Comparison of ENCODE assay signal across 27 cellular contexts in genomic region chr6:13024616-13025015, GRCh38.
"Had no signal": no experiment of that assay in that cellular context is flagged by ENCODE, and none has a peak within 500 bp of the region (broad histone marks: within the 10 kb centered on the region; RNA-seq: fewer than 3 reads in every experiment).

No MANE protein-coding gene starts in this region.

- H3K9me3 ChIP-seq: body of pancreas, esophagus squamous epithelium, gastroesophageal sphincter had no signal

- H3K36me3 ChIP-seq: esophagus squamous epithelium, gastroesophageal sphincter had no signal

- H3K4me1 ChIP-seq: esophagus squamous epithelium had no signal

- H3K27me3 ChIP-seq: body of pancreas, esophagus squamous epithelium, gastroesophageal sphincter had no signal

- DNase-seq: activated CD4-positive, alpha-beta memory T cell treated with anti-CD3 and anti-CD28 coated beads, Interleukin-2, amount 10 ng/mL, durations not matched to agents 7 days and 5 days; activated CD4-positive, alpha-beta T cell treated with anti-CD3 and anti-CD28 coated beads for 1 hour; activated CD4-positive, alpha-beta T cell treated with anti-CD3 and anti-CD28 coated beads for 4 hours; activated CD4-positive, alpha-beta T cell treated with anti-CD3 and anti-CD28 coated beads, Interleukin-2, amount 10 ng/mL, durations not matched to agents 7 days and 5 days; activated CD4-positive, alpha-beta T cell treated with anti-CD3 and anti-CD28 coated beads, Interleukin-2, amount 50 U/mL, for 4 hours; activated CD8-positive, alpha-beta memory T cell treated with anti-CD3 and anti-CD28 coated beads, Interleukin-2, amount 50 U/mL, for 48 hours; activated gamma-delta T cell; activated naive CD4-positive, alpha-beta T cell; activated naive CD4-positive, alpha-beta T cell treated with anti-CD3 and anti-CD28 coated beads, Interleukin-2, amount 10 ng/mL, durations not matched to agents 7 days and 5 days; activated naive CD8-positive, alpha-beta T cell treated with anti-CD3 and anti-CD28 coated beads, Interleukin-2, amount 10 ng/mL, durations not matched to agents 7 days and 5 days; activated T-cell treated with anti-CD3 and anti-CD28 coated beads for 4 hours; activated T-cell treated with anti-CD3 and anti-CD28 coated beads, Interleukin-2, amount 50 U/mL, for 24 hours; activated T-cell treated with anti-CD3 and anti-CD28 coated beads, Interleukin-2, amount 50 U/mL, for 72 hours; anterior cingulate cortex; body of pancreas; caudate nucleus; cortex of kidney; dermis blood vessel endothelial cell; effector CD8-positive, alpha-beta T cell; esophagus squamous epithelium; foreskin melanocyte; T-helper 2 cell had no signal

- H3K27ac ChIP-seq: body of pancreas, epithelial cell of prostate, esophagus squamous epithelium, gastroesophageal sphincter, VCaP had no signal

- ATAC-seq: activated naive CD4-positive, alpha-beta T cell treated with anti-CD3 and anti-CD28 coated beads, Interleukin-2, amount 50 U/mL, for 72 hours; activated T-cell treated with anti-CD3 and anti-CD28 coated beads, Interleukin-2, amount 50 U/mL, for 72 hours; body of pancreas; gastroesophageal sphincter; WTC11 had no signal

- H3K4me3 ChIP-seq: body of pancreas, esophagus squamous epithelium, gastroesophageal sphincter had no signal
